ENCODE assay signal across 24 cellular contexts in the genomic region with DNA sequence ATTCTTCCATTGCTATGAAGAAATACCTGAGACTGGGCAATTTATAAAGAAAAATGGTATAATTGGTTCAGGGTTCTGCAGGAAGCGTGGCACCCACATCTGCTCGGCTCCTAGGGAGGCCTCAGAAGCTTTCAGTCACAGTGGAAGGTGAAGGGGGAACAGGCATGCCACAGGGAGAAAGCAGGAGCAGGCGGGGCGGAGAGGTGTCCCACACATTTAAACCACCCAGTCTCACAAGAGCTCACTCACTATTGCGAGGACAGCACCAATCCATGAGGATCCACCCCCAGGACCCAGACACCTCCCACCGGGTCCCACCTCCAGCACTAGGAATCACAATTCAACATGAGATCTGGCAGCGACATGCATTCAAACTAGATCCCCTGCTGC. TPM values are rescaled to one million over a fixed set of nuclear protein-coding genes. Genes with fewer than 3 reads are reported as not detected.
DNase-seq lines count a peak whose midpoint lies in the region; ATAC-seq and TF ChIP-seq lines count a peak whose summit lies in the region.
"Had no signal": no experiment of that assay in that cellular context is flagged by ENCODE, and none has a peak within 500 bp of the region (broad histone marks: within the 10 kb centered on the region; RNA-seq: fewer than 3 reads in every experiment).

No MANE protein-coding gene starts in this region.

- no peak overlapping the region for H3K4me3 Mint-ChIP-seq in activated CD8-positive, alpha-beta memory T cell treated with anti-CD3 and anti-CD28 coated beads, Interleukin-2, amount 10 ng/mL, durations not matched to agents 7 days and 5 days
- H3K4me3 Mint-ChIP-seq in osteocyte (ENCODE audit: unreplicated experiment) (no peak overlapping the region), type B pancreatic cell (no peak overlapping the region)
- H3K4me3 Mint-ChIP-seq: CD14-positive monocyte; CD4-positive, alpha-beta T cell; CD8-positive, alpha-beta memory T cell had no signal

- peak; percentile 24 for DNase-seq in activated CD8-positive, alpha-beta memory T cell treated with anti-CD3 and anti-CD28 coated beads for 24 hours
- no peak for DNase-seq in activated CD8-positive, alpha-beta memory T cell treated with anti-CD3 and anti-CD28 coated beads, Interleukin-2, amount 10 ng/mL, durations not matched to agents 7 days and 5 days
- peak; percentile 36 for DNase-seq in ecto neural progenitor cell (ENCODE audit: low spot score)
- peak; percentile 54 for DNase-seq in osteocyte (ENCODE audit: extremely low spot score, unreplicated experiment)
- peak; percentile 32 for DNase-seq in type B pancreatic cell (ENCODE audit: extremely low spot score, unreplicated experiment)
- DNase-seq in hepatic stellate cell (ENCODE audit: low spot score), result no peak
- DNase-seq in substantia nigra (lab: John Stamatoyannopoulos, UW), result no peak
- DNase-seq: ACHN; AML-193; BE2C; CD4-positive, alpha-beta T cell; CD8-positive, alpha-beta memory T cell; DMS 273 treated with DMSO at 0.1 percent for 48 hours; DMS79; EL; GDM1; GOT3; HCEC 1CT had no signal

- ATAC-seq in activated CD8-positive, alpha-beta memory T cell treated with anti-CD3 and anti-CD28 coated beads, Interleukin-2, amount 10 ng/mL, durations not matched to agents 7 days and 5 days, result no peak
- ATAC-seq in HG03571 (IDR thresholded peaks at IDR 0.05; ENCODE audit: unreplicated experiment), result no peak
- ATAC-seq: A549, GM12878 had no signal

- H3K27ac ChIP-seq in substantia nigra (ENCODE audit: low read depth, low read length, poor library complexity, severe bottlenecking), result no peak overlapping the region
- H3K27ac ChIP-seq: 22Rv1; A549; BLaER1 treated with 17β-estradiol and CSF1 and Interleukin-3, amounts not matched to agents 10 nM and 100 nM had no signal

- no peak overlapping the region for H3K27ac Mint-ChIP-seq in activated CD8-positive, alpha-beta memory T cell treated with anti-CD3 and anti-CD28 coated beads, Interleukin-2, amount 10 ng/mL, durations not matched to agents 7 days and 5 days
- H3K27ac Mint-ChIP-seq in osteocyte (ENCODE audit: unreplicated experiment) (no peak overlapping the region), type B pancreatic cell (no peak overlapping the region)
- H3K27ac Mint-ChIP-seq: CD14-positive monocyte; CD4-positive, alpha-beta T cell; CD8-positive, alpha-beta memory T cell had no signal

- no peaks in the 10 kb centered on the region for H3K27me3 Mint-ChIP-seq in activated CD8-positive, alpha-beta memory T cell treated with anti-CD3 and anti-CD28 coated beads, Interleukin-2, amount 10 ng/mL, durations not matched to agents 7 days and 5 days
- H3K27me3 Mint-ChIP-seq in osteocyte (ENCODE audit: unreplicated experiment), result no peaks in the 10 kb centered on the region
- peaks cover 15% of the 10 kb centered on the region for H3K27me3 Mint-ChIP-seq in type B pancreatic cell
- H3K27me3 Mint-ChIP-seq: CD4-positive, alpha-beta T cell; CD8-positive, alpha-beta memory T cell had no signal

- no peaks in the 10 kb centered on the region for H3K4me1 Mint-ChIP-seq in activated CD8-positive, alpha-beta memory T cell treated with anti-CD3 and anti-CD28 coated beads, Interleukin-2, amount 10 ng/mL, durations not matched to agents 7 days and 5 days
- H3K4me1 Mint-ChIP-seq in osteocyte (ENCODE audit: unreplicated experiment), result no peaks in the 10 kb centered on the region
- H3K4me1 Mint-ChIP-seq in type B pancreatic cell (ENCODE audit: unreplicated experiment), result no peaks in the 10 kb centered on the region
- H3K4me1 Mint-ChIP-seq: CD14-positive monocyte had no signal

- H3K9me3 Mint-ChIP-seq in activated CD8-positive, alpha-beta memory T cell treated with anti-CD3 and anti-CD28 coated beads, Interleukin-2, amount 10 ng/mL, durations not matched to agents 7 days and 5 days (ENCODE audit: low read depth), result peaks cover 16% of the 10 kb centered on the region
- H3K9me3 Mint-ChIP-seq in osteocyte (ENCODE audit: unreplicated experiment) (peaks cover 36% of the 10 kb centered on the region), type B pancreatic cell (peaks cover 26% of the 10 kb centered on the region)

- TF ChIP-seq CTCF in osteocyte (IDR thresholded peaks at IDR 0.05), result no peak
- no peak for TF ChIP-seq CTCF in type B pancreatic cell (conservative IDR thresholded peaks at IDR 0.05)

- no peaks in the 10 kb centered on the region for H3K36me3 Mint-ChIP-seq in activated CD8-positive, alpha-beta memory T cell treated with anti-CD3 and anti-CD28 coated beads, Interleukin-2, amount 10 ng/mL, durations not matched to agents 7 days and 5 days
- H3K36me3 Mint-ChIP-seq in osteocyte (ENCODE audit: unreplicated experiment) (no peaks in the 10 kb centered on the region), type B pancreatic cell (no peaks in the 10 kb centered on the region)
- H3K36me3 Mint-ChIP-seq: CD14-positive monocyte had no signal

- CTCF ChIA-PET in activated CD8-positive, alpha-beta memory T cell treated with anti-CD3 and anti-CD28 coated beads, Interleukin-2, amount 10 ng/mL, durations not matched to agents 7 days and 5 days (lab: Charles Lee), result no interaction called here

RNA-seq across cellular contexts. Expression of gene C14orf180, which starts 56.0 kb away (rescaled TPM):
- not detected for total RNA-seq in activated CD8-positive, alpha-beta memory T cell treated with anti-CD3 and anti-CD28 coated beads, Interleukin-2, amount 10 ng/mL, durations not matched to agents 7 days and 5 days
- total RNA-seq in osteocyte (not detected in 2 replicates), type B pancreatic cell (ENCODE audit: low replicate concordance) (not detected in 2 replicates)
- total RNA-seq: CD4-positive, alpha-beta T cell; CD8-positive, alpha-beta memory T cell; GM12878 had no signal

Comparison
In these comparisons a context has a peak if more than half of its experiments do, and no peak if none do; other contexts are left out.
1. DNase-seq: peak in activated CD8-positive, alpha-beta memory T cell treated with anti-CD3 and anti-CD28 coated beads for 24 hours (single experiment), ecto neural progenitor cell (single experiment), osteocyte (single experiment) and type B pancreatic cell (single experiment); none in activated CD8-positive, alpha-beta memory T cell treated with anti-CD3 and anti-CD28 coated beads, Interleukin-2, amount 10 ng/mL, durations not matched to agents 7 days and 5 days (single experiment), hepatic stellate cell (single experiment) and substantia nigra (0 of 49).